1 cellular context compared by ENCODE assay signal in the genomic region with DNA sequence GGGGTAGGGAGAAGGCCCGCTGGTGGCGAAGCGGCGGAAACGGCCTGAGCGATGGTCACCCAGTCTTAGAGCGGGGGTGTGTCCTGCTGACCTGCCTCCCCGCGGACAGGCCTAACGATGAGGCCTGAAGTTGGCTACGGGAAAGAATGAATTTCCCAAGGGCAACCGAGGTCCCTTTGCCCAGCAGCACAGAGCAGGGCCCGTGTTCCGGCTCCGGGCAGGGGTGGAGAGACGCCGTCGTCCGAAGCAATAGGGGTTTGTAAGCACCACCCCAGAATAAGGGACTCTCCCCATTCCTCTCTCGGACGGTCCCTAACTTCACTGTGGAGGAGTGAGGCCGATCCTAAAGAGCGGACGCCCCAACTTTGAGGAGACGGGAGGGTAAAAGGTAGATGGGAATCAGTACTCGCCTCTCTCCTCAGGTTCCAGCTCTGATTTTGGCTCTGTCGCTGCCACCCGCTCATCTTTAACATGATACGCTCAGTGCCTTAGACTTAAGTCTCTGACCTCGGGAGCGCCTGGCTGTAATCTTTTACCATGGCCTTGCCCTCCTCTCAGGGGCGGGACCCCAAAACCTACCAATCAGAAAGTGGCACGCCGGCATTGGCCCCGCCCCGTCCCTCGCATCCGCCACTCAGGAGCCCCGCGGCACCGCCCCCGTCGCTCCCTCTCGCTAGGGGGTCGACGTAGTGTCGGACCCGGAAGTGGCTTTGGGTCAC.
TF ChIP-seq lines count a peak whose summit lies in the region.

A gene with protein sequence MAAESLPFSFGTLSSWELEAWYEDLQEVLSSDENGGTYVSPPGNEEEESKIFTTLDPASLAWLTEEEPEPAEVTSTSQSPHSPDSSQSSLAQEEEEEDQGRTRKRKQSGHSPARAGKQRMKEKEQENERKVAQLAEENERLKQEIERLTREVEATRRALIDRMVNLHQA (minus strand): TSS at position 507 of the 719 bp plus-strand sequence. CDS start 3,108 bp downstream, outside the sequence.

TF ChIP-seq in GM12878, 131 proteins besides CTCF, POLR2A, EP300 and RAD21 (continued from another document):
- TF ChIP-seq, protein P1, sequence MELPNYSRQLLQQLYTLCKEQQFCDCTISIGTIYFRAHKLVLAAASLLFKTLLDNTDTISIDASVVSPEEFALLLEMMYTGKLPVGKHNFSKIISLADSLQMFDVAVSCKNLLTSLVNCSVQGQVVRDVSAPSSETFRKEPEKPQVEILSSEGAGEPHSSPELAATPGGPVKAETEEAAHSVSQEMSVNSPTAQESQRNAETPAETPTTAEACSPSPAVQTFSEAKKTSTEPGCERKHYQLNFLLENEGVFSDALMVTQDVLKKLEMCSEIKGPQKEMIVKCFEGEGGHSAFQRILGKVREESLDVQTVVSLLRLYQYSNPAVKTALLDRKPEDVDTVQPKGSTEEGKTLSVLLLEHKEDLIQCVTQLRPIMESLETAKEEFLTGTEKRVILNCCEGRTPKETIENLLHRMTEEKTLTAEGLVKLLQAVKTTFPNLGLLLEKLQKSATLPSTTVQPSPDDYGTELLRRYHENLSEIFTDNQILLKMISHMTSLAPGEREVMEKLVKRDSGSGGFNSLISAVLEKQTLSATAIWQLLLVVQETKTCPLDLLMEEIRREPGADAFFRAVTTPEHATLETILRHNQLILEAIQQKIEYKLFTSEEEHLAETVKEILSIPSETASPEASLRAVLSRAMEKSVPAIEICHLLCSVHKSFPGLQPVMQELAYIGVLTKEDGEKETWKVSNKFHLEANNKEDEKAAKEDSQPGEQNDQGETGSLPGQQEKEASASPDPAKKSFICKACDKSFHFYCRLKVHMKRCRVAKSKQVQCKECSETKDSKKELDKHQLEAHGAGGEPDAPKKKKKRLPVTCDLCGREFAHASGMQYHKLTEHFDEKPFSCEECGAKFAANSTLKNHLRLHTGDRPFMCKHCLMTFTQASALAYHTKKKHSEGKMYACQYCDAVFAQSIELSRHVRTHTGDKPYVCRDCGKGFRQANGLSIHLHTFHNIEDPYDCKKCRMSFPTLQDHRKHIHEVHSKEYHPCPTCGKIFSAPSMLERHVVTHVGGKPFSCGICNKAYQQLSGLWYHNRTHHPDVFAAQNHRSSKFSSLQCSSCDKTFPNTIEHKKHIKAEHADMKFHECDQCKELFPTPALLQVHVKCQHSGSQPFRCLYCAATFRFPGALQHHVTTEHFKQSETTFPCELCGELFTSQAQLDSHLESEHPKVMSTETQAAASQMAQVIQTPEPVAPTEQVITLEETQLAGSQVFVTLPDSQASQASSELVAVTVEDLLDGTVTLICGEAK (IDR thresholded peaks at IDR 0.05; ENCODE audit: borderline replicate concordance) = no peak
- TF ChIP-seq KLF5 (IDR thresholded peaks at IDR 0.05; ENCODE audit: partially characterized antibody) (peak; percentile 91), IKZF1 (conservative IDR thresholded peaks at IDR 0.05) (no peak), SUZ12 (IDR thresholded peaks at IDR 0.05; ENCODE audit: unreplicated experiment) (no peak), RB1 (IDR thresholded peaks at IDR 0.05; ENCODE audit: borderline replicate concordance) (peak; percentile 84), EZH2 (IDR thresholded peaks at IDR 0.05; ENCODE audit: borderline replicate concordance, control insufficient read depth, low read depth, low read length) (no peak), ZNF24 (IDR thresholded peaks at IDR 0.05) (no peak), ATF7 (IDR thresholded peaks at IDR 0.05; ENCODE audit: low read depth) (peak; percentile 57), BCL11A (IDR thresholded peaks at IDR 0.05; ENCODE audit: low read depth, low read length) (0 out of 2 replicates have a peak, but pooled peaks have one; percentile 10), NFIC (IDR thresholded peaks at IDR 0.05; ENCODE audit: low read depth, low read length) (no peak; the same call in 1 of the 2 replicates), TCF3 (IDR thresholded peaks at IDR 0.05; ENCODE audit: borderline replicate concordance, insufficient read depth, low read depth, low read length) (peak; percentile 86; the same call in 1 of the 2 replicates)
- TF ChIP-seq, protein P2, sequence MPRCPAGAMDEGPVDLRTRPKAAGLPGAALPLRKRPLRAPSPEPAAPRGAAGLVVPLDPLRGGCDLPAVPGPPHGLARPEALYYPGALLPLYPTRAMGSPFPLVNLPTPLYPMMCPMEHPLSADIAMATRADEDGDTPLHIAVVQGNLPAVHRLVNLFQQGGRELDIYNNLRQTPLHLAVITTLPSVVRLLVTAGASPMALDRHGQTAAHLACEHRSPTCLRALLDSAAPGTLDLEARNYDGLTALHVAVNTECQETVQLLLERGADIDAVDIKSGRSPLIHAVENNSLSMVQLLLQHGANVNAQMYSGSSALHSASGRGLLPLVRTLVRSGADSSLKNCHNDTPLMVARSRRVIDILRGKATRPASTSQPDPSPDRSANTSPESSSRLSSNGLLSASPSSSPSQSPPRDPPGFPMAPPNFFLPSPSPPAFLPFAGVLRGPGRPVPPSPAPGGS (IDR thresholded peaks at IDR 0.05; ENCODE audit: borderline replicate concordance, insufficient read depth, low read depth, low read length, poor library complexity, severe bottlenecking) = peak; percentile 44
- TF ChIP-seq, protein P3, sequence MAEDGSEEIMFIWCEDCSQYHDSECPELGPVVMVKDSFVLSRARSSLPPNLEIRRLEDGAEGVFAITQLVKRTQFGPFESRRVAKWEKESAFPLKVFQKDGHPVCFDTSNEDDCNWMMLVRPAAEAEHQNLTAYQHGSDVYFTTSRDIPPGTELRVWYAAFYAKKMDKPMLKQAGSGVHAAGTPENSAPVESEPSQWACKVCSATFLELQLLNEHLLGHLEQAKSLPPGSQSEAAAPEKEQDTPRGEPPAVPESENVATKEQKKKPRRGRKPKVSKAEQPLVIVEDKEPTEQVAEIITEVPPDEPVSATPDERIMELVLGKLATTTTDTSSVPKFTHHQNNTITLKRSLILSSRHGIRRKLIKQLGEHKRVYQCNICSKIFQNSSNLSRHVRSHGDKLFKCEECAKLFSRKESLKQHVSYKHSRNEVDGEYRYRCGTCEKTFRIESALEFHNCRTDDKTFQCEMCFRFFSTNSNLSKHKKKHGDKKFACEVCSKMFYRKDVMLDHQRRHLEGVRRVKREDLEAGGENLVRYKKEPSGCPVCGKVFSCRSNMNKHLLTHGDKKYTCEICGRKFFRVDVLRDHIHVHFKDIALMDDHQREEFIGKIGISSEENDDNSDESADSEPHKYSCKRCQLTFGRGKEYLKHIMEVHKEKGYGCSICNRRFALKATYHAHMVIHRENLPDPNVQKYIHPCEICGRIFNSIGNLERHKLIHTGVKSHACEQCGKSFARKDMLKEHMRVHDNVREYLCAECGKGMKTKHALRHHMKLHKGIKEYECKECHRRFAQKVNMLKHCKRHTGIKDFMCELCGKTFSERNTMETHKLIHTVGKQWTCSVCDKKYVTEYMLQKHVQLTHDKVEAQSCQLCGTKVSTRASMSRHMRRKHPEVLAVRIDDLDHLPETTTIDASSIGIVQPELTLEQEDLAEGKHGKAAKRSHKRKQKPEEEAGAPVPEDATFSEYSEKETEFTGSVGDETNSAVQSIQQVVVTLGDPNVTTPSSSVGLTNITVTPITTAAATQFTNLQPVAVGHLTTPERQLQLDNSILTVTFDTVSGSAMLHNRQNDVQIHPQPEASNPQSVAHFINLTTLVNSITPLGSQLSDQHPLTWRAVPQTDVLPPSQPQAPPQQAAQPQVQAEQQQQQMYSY (CRISPR knock-in tag; IDR thresholded peaks at IDR 0.05) = no peak
- TF ChIP-seq, protein P4, sequence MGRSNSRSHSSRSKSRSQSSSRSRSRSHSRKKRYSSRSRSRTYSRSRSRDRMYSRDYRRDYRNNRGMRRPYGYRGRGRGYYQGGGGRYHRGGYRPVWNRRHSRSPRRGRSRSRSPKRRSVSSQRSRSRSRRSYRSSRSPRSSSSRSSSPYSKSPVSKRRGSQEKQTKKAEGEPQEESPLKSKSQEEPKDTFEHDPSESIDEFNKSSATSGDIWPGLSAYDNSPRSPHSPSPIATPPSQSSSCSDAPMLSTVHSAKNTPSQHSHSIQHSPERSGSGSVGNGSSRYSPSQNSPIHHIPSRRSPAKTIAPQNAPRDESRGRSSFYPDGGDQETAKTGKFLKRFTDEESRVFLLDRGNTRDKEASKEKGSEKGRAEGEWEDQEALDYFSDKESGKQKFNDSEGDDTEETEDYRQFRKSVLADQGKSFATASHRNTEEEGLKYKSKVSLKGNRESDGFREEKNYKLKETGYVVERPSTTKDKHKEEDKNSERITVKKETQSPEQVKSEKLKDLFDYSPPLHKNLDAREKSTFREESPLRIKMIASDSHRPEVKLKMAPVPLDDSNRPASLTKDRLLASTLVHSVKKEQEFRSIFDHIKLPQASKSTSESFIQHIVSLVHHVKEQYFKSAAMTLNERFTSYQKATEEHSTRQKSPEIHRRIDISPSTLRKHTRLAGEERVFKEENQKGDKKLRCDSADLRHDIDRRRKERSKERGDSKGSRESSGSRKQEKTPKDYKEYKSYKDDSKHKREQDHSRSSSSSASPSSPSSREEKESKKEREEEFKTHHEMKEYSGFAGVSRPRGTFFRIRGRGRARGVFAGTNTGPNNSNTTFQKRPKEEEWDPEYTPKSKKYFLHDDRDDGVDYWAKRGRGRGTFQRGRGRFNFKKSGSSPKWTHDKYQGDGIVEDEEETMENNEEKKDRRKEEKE (IDR thresholded peaks at IDR 0.05) = no peak
TF ChIP-seq in GM12878: peak in this region for 57.
